ENCODE assay signal across 1 cellular context in genomic region chr19:13847033-13847899, GRCh38.
TF ChIP-seq lines count a peak whose summit lies in the region.

No MANE protein-coding gene starts in this region.

TF ChIP-seq in HepG2, 621 proteins besides CTCF, POLR2A, EP300 and RAD21 (continued from another document and continues in another):
- no peak for TF ChIP-seq HHEX (CRISPR knock-in tag; IDR thresholded peaks at IDR 0.05)
- TF ChIP-seq RFXAP (CRISPR knock-in tag; IDR thresholded peaks at IDR 0.05; ENCODE audit: borderline replicate concordance): no peak
- no peak for TF ChIP-seq ZNF883 (CRISPR knock-in tag; IDR thresholded peaks at IDR 0.05; ENCODE audit: not compliant biosample characterization)
- no peak for TF ChIP-seq CC2D1A (CRISPR knock-in tag; IDR thresholded peaks at IDR 0.05)
- TF ChIP-seq KDM4B (CRISPR knock-in tag; IDR thresholded peaks at IDR 0.05): peak; percentile 61; the same call in 1 of the 2 replicates
- no peak; the same call in 1 of the 2 replicates for TF ChIP-seq MEIS1 (CRISPR knock-in tag; IDR thresholded peaks at IDR 0.05; ENCODE audit: borderline replicate concordance)
- TF ChIP-seq ZBTB10 (CRISPR knock-in tag; IDR thresholded peaks at IDR 0.05; ENCODE audit: borderline replicate concordance): peak; percentile 82; the same call in 1 of the 2 replicates
- no peak for TF ChIP-seq ZSCAN25 (CRISPR knock-in tag; IDR thresholded peaks at IDR 0.05)
- TF ChIP-seq ZNF619 (CRISPR knock-in tag; IDR thresholded peaks at IDR 0.05): peak; percentile 35; the same call in 1 of the 2 replicates
- no peak for TF ChIP-seq GZF1 (CRISPR knock-in tag; IDR thresholded peaks at IDR 0.05)
- TF ChIP-seq THAP9 (CRISPR knock-in tag; IDR thresholded peaks at IDR 0.05; ENCODE audit: borderline replicate concordance): peak; percentile 44; the same call in 1 of the 2 replicates
- TF ChIP-seq BORCS8-MEF2B (CRISPR knock-in tag; IDR thresholded peaks at IDR 0.05): no peak
- TF ChIP-seq NR1H2 (CRISPR knock-in tag; IDR thresholded peaks at IDR 0.05; ENCODE audit: borderline replicate concordance, low read depth): no peak
- no peak for TF ChIP-seq SNAPC4 (CRISPR knock-in tag; IDR thresholded peaks at IDR 0.05)
- TF ChIP-seq MXI1 (IDR thresholded peaks at IDR 0.05; ENCODE audit: borderline replicate concordance, low read depth, low read length): peak; percentile 39; the same call in 1 of the 3 replicates
- TF ChIP-seq ZNF598 (CRISPR knock-in tag; IDR thresholded peaks at IDR 0.05; ENCODE audit: borderline replicate concordance): no peak
- TF ChIP-seq NPAS2 (CRISPR knock-in tag; IDR thresholded peaks at IDR 0.05; ENCODE audit: borderline replicate concordance): no peak
- TF ChIP-seq KDM1A (CRISPR knock-in tag; IDR thresholded peaks at IDR 0.05): no peak
- TF ChIP-seq ZNF563 (CRISPR knock-in tag; IDR thresholded peaks at IDR 0.05): peak; percentile 28; the same call in 1 of the 2 replicates
- peak; percentile 5; the same call in 1 of the 2 replicates for TF ChIP-seq NR2F2 (IDR thresholded peaks at IDR 0.05; ENCODE audit: borderline replicate concordance, low read depth)
- peak; percentile 75 for TF ChIP-seq ZNF263 (CRISPR knock-in tag; IDR thresholded peaks at IDR 0.05)
- TF ChIP-seq ZNF740 (CRISPR knock-in tag; IDR thresholded peaks at IDR 0.05): peak; percentile 95
- no peak for TF ChIP-seq DR1 (CRISPR knock-in tag; IDR thresholded peaks at IDR 0.05)
- TF ChIP-seq SETDB1 (CRISPR knock-in tag; IDR thresholded peaks at IDR 0.05; ENCODE audit: borderline replicate concordance): no peak
- peak; percentile 90 for TF ChIP-seq PATZ1 (CRISPR knock-in tag; IDR thresholded peaks at IDR 0.05)
- peak; percentile 15; the same call in 1 of the 2 replicates for TF ChIP-seq ZNF552 (CRISPR knock-in tag; IDR thresholded peaks at IDR 0.05; ENCODE audit: borderline replicate concordance)
- no peak for TF ChIP-seq ZNF512 (CRISPR knock-in tag; IDR thresholded peaks at IDR 0.05)
- TF ChIP-seq ZNF362 (CRISPR knock-in tag; IDR thresholded peaks at IDR 0.05; ENCODE audit: borderline replicate concordance): no peak
- TF ChIP-seq GTF3A (CRISPR knock-in tag; conservative IDR thresholded peaks at IDR 0.05): no peak
- 0 out of 2 replicates have a peak, but pooled peaks have one; percentile 14 for TF ChIP-seq ZNF317 (CRISPR knock-in tag; IDR thresholded peaks at IDR 0.05)
- peak; percentile 65 for TF ChIP-seq PTBP1 (IDR thresholded peaks at IDR 0.05; ENCODE audit: low read depth, low read length, poor library complexity, severe bottlenecking)
- no peak for TF ChIP-seq ZNF766 (CRISPR knock-in tag; IDR thresholded peaks at IDR 0.05; ENCODE audit: borderline replicate concordance)
- no peak for TF ChIP-seq ETS1 (CRISPR knock-in tag; IDR thresholded peaks at IDR 0.05)
- TF ChIP-seq MBD4 (IDR thresholded peaks at IDR 0.05; ENCODE audit: borderline replicate concordance, low read length): no peak
- TF ChIP-seq ZBTB20 (CRISPR knock-in tag; IDR thresholded peaks at IDR 0.05; ENCODE audit: borderline replicate concordance, low read depth): peak; percentile 47; the same call in 1 of the 2 replicates
- no peak for TF ChIP-seq MEIS2 (CRISPR knock-in tag; IDR thresholded peaks at IDR 0.05)
- TF ChIP-seq AGO2 (optimal IDR thresholded peaks at IDR 0.05; ENCODE audit: low read depth, low read length): peak; percentile 74
- no peak for TF ChIP-seq MAF1 (CRISPR knock-in tag; IDR thresholded peaks at IDR 0.05; ENCODE audit: borderline replicate concordance)
- no peak for TF ChIP-seq FOXM1 (CRISPR knock-in tag; IDR thresholded peaks at IDR 0.05)
- 0 out of 2 replicates have a peak, but pooled peaks have one; percentile 4 for TF ChIP-seq ZBTB7A (CRISPR knock-in tag; IDR thresholded peaks at IDR 0.05)
- TF ChIP-seq MED8 (CRISPR knock-in tag; IDR thresholded peaks at IDR 0.05; ENCODE audit: insufficient replicate concordance): peak; percentile 4
- no peak for TF ChIP-seq MTA3 (CRISPR knock-in tag; IDR thresholded peaks at IDR 0.05)
- TF ChIP-seq DPF2 (CRISPR knock-in tag; IDR thresholded peaks at IDR 0.05; ENCODE audit: borderline replicate concordance, low read depth): no peak
- no peak for TF ChIP-seq ZSCAN5A (CRISPR knock-in tag; IDR thresholded peaks at IDR 0.05; ENCODE audit: borderline replicate concordance)
- TF ChIP-seq FLYWCH1 (CRISPR knock-in tag; IDR thresholded peaks at IDR 0.05): no peak
- TF ChIP-seq MTA1 (CRISPR knock-in tag; IDR thresholded peaks at IDR 0.05; ENCODE audit: borderline replicate concordance): peak; percentile 70; the same call in 1 of the 2 replicates
